20 cellular contexts compared by ENCODE assay signal in genomic region chr1:228744918-228745317, GRCh38.
"Had no signal": no experiment of that assay in that cellular context is flagged by ENCODE, and none has a peak within 500 bp of the region (broad histone marks: within the 10 kb centered on the region; RNA-seq: fewer than 3 reads in every experiment).

No MANE protein-coding gene starts in this region.

- H2AFZ ChIP-seq: parathyroid adenoma had no signal

- DNase-seq: cortex of kidney; effector memory CD4-positive, alpha-beta T cell; heart right ventricle; immature natural killer cell; left ventricle myocardium superior; mesenchymal stem cell; midbrain; sigmoid colon; stimulated activated CD4-positive, alpha-beta T cell treated with anti-CD3 and anti-CD28 coated beads, Interleukin-12 subunit alpha, Interleukin-12 subunit beta, amount 100 ng/mL, for 4 hours; stimulated activated naive CD4-positive, alpha-beta T cell; uterus had no signal

- H3K4me3 Mint-ChIP-seq: immature natural killer cell; natural killer cell treated with Interleukin-12 subunit alpha and Interleukin-12 subunit beta and Interleukin-15 and Interleukin-18, amount 100 ng/mL, for 72 hours; type B pancreatic cell had no signal

- H3K4me3 ChIP-seq: heart right ventricle, lung, sigmoid colon, skin epidermis, uterus had no signal

- H3K79me2 ChIP-seq: parathyroid adenoma had no signal

- H3K9me3 Mint-ChIP-seq: immature natural killer cell; natural killer cell treated with Interleukin-12 subunit alpha and Interleukin-12 subunit beta and Interleukin-15 and Interleukin-18, amount 100 ng/mL, for 72 hours; type B pancreatic cell had no signal

- H3K9ac ChIP-seq: parathyroid adenoma had no signal

- ATAC-seq: esophagus mucosa; heart right ventricle; left ventricle myocardium superior; natural killer cell treated with Interleukin-12 subunit alpha and Interleukin-12 subunit beta and Interleukin-15 and Interleukin-18, amount 100 ng/mL, for 72 hours had no signal

- FAIRE-seq: endometrium, frontal cortex, keratinocyte had no signal

- H3K27me3 Mint-ChIP-seq: type B pancreatic cell had no signal

- H3K4me1 ChIP-seq: uterus had no signal

- H3K27me3 ChIP-seq: sigmoid colon, uterus had no signal

- H3K36me3 ChIP-seq: uterus had no signal

- H3K27ac Mint-ChIP-seq: immature natural killer cell; natural killer cell treated with Interleukin-12 subunit alpha and Interleukin-12 subunit beta and Interleukin-15 and Interleukin-18, amount 100 ng/mL, for 72 hours; type B pancreatic cell had no signal

- H3K9me3 ChIP-seq: heart right ventricle, sigmoid colon, uterus had no signal

- H3K27ac ChIP-seq: heart right ventricle, parathyroid adenoma, skin epidermis, uterus had no signal
